In genomic region chr1:174190800-174191199, GRCh38 we compare ENCODE assay signal across 25 cellular contexts. TPM values are rescaled to one million over a fixed set of nuclear protein-coding genes. Genes with fewer than 3 reads are reported as not detected.
DNase-seq lines count a peak whose midpoint lies in the region; ATAC-seq and TF ChIP-seq lines count a peak whose summit lies in the region.
"Had no signal": no experiment of that assay in that cellular context is flagged by ENCODE, and none has a peak within 500 bp of the region (broad histone marks: within the 10 kb centered on the region; RNA-seq: fewer than 3 reads in every experiment).

No MANE protein-coding gene starts in this region.

- peaks cover 5 to 18% (median 17%) of the 10 kb centered on the region in 5 experiments for H3K9me3 Mint-ChIP-seq in brain
- H3K9me3 Mint-ChIP-seq in memory B cell, result peaks cover 2% of the 10 kb centered on the region

- H3K36me3 Mint-ChIP-seq in brain (peaks cover 17% of the 10 kb centered on the region), memory B cell (peaks cover 6% of the 10 kb centered on the region)

- no peak for DNase-seq in left ventricle myocardium inferior
- no peak for DNase-seq in Right ventricle myocardium superior
- no peak for DNase-seq in memory B cell (ENCODE audit: low spot score in 2 of 2)
- DNase-seq in stimulated activated CD4-positive, alpha-beta T cell treated with anti-CD3 and anti-CD28 coated beads, Interleukin-1b, Interleukin-23, amount 100 ng/mL, for 48 hours, result no peak
- DNase-seq in gastrocnemius medialis, result no peak
- no peak for DNase-seq in HPDE6-E6E7 (ENCODE audit: extremely low spot score)
- DNase-seq: activated CD4-positive, alpha-beta T cell treated with anti-CD3 and anti-CD28 coated beads, Interleukin-2, amount 10 ng/mL, durations not matched to agents 7 days and 5 days; activated gamma-delta T cell treated with Interleukin-2 at 50 U/mL for 16 hours; activated T-cell treated with anti-CD3 and anti-CD28 coated beads for 4 hours; adrenal gland; dermis blood vessel endothelial cell; IMR-90; MG63; NCI-H1436 treated with DMSO at 0.1 percent for 48 hours; NCI-H2171 treated with DMSO at 0.1 percent for 48 hours; NCI-H69; nephron progenitor cell; SHP77 treated with DMSO at 0.1 percent for 48 hours; stimulated activated CD4-positive, alpha-beta T cell treated with anti-CD3 and anti-CD28 coated beads, Interleukin-4, amount 100 ng/mL, for 24 hours; upper lobe of right lung had no signal

- no peaks in the 10 kb centered on the region for H3K27me3 ChIP-seq in left ventricle myocardium inferior (ENCODE audit: low read depth)
- H3K27me3 ChIP-seq in gastrocnemius medialis, result no peaks in the 10 kb centered on the region
- H3K27me3 ChIP-seq: adrenal gland, BLaER1, MG63, upper lobe of right lung had no signal

- peaks cover 12% of the 10 kb centered on the region for H3K4me1 Mint-ChIP-seq in brain
- peaks cover 29% of the 10 kb centered on the region for H3K4me1 Mint-ChIP-seq in memory B cell
- H3K4me1 Mint-ChIP-seq: nephron progenitor cell had no signal

- TF ChIP-seq CTCF in left ventricle myocardium inferior (IDR thresholded peaks at IDR 0.05; ENCODE audit: borderline replicate concordance) (no peak), brain (conservative IDR thresholded peaks at IDR 0.05) (no peak), gastrocnemius medialis (IDR thresholded peaks at IDR 0.05 in 4 of 5, conservative IDR thresholded peaks at IDR 0.05 in 1 of 5) (no peak)

- H3K4me1 ChIP-seq in left ventricle myocardium inferior, result peaks cover 32% of the 10 kb centered on the region
- no peaks in the 10 kb centered on the region for H3K4me1 ChIP-seq in gastrocnemius medialis
- H3K4me1 ChIP-seq: adrenal gland, BLaER1, prostate gland, upper lobe of right lung had no signal

- no peak for TF ChIP-seq POLR2A in gastrocnemius medialis (IDR thresholded peaks at IDR 0.05)

- H3K27ac ChIP-seq in left ventricle myocardium inferior (replicated peaks) (peak overlapping the region; percentile 12), gastrocnemius medialis (no peak overlapping the region)
- H3K27ac ChIP-seq: adrenal gland, BLaER1, prostate gland, upper lobe of right lung had no signal

- H3K36me3 ChIP-seq in left ventricle myocardium inferior (no peaks in the 10 kb centered on the region), gastrocnemius medialis (no peaks in the 10 kb centered on the region)
- H3K36me3 ChIP-seq: adrenal gland, MG63, prostate gland, upper lobe of right lung had no signal

- H3K27me3 Mint-ChIP-seq in brain (no peaks in the 10 kb centered on the region), memory B cell (no peaks in the 10 kb centered on the region)
- H3K27me3 Mint-ChIP-seq: activated CD4-positive, alpha-beta T cell treated with anti-CD3 and anti-CD28 coated beads, Interleukin-2, amount 10 ng/mL, durations not matched to agents 7 days and 5 days had no signal

- in situ Hi-C loops in gastrocnemius medialis (cut with MboI; ENCODE audit: low sequenced_read_pairs in 4 of 4), result no loop called here

- intact Hi-C loops in left ventricle myocardium inferior (cut with micrococcal nuclease) (no loop called here), Right ventricle myocardium superior (cut with DNase I) (no loop called here), gastrocnemius medialis (cut with DNase I; ENCODE audit: low total_unique reads) (no loop called here)

- H3K27ac Mint-ChIP-seq in brain, result peak overlapping the region; percentile 5 to 87 (median 73)
- peak overlapping the region; percentile 77 for H3K27ac Mint-ChIP-seq in memory B cell
- H3K27ac Mint-ChIP-seq: activated CD4-positive, alpha-beta T cell treated with anti-CD3 and anti-CD28 coated beads, Interleukin-2, amount 10 ng/mL, durations not matched to agents 7 days and 5 days; T-helper 1 cell treated with Interleukin-12 subunit alpha and Interleukin-12 subunit beta and Interleukin-4 antibody, amounts not matched to agents 30 μg/mL and 1 μg/mL, for 36 hours had no signal

- H3K9me3 ChIP-seq in left ventricle myocardium inferior (replicated peaks) (peaks cover 17% of the 10 kb centered on the region), gastrocnemius medialis (no peaks in the 10 kb centered on the region)
- H3K9me3 ChIP-seq: prostate gland, upper lobe of right lung had no signal

- peak overlapping the region; percentile 2 to 73 (median 15) for H3K4me3 Mint-ChIP-seq in brain
- H3K4me3 Mint-ChIP-seq in memory B cell, result no peak overlapping the region
- H3K4me3 Mint-ChIP-seq: activated CD4-positive, alpha-beta T cell treated with anti-CD3 and anti-CD28 coated beads, Interleukin-2, amount 10 ng/mL, durations not matched to agents 7 days and 5 days; nephron progenitor cell; T-helper 1 cell treated with Interleukin-12 subunit alpha and Interleukin-12 subunit beta and Interleukin-4 antibody, amounts not matched to agents 30 μg/mL and 1 μg/mL, for 36 hours had no signal

- ATAC-seq in Right ventricle myocardium superior (ENCODE audit: poor library complexity) (no peak), memory B cell (ENCODE audit: low read depth) (no peak), HG03457 (IDR thresholded peaks at IDR 0.05; ENCODE audit: unreplicated experiment) (no peak), gastrocnemius medialis (no peak)
- ATAC-seq: upper lobe of right lung had no signal

- H3K4me3 ChIP-seq in left ventricle myocardium inferior (peak overlapping the region; percentile 10), gastrocnemius medialis (no peak overlapping the region)
- H3K4me3 ChIP-seq: adrenal gland, BLaER1, MG63, prostate gland, upper lobe of right lung had no signal

RNA-seq across cellular contexts. Expression of gene RABGAP1L, which starts 31.5 kb away (rescaled TPM):
- total RNA-seq in left ventricle myocardium inferior (69.2 TPM), Right ventricle myocardium superior (53.6 TPM), gastrocnemius medialis (10 to 100 TPM in 3 of 4 donors, 1 to 10 TPM in 1; 8.8 to 22.2 (median 14.9) TPM)
- 17.1 TPM for polyA plus RNA-seq in brain (ENCODE audit: insufficient read depth, low read depth, low replicate concordance)
